ENCODE assay signal across 8 cellular contexts in the genomic region with DNA sequence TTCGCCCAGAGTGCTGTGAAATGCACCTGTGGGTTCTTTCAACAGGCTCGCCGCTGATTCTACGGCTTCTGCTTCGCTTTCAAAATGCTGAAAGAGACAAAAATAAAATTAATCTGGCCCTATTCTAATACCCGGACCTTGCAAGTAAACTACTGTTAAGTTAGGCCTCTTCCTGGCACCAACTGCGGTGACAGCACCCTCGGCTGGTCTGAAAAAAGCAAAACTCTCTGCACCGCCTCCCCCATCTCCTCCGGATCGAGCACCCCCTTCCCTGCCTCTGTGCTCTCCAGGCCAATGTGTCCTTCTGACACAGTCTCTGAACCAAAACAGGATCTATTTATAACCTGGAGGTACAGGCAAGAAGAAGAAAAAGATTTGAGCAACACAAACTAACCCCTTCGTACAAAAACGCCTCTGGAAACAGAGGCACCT. TPM values are rescaled to one million over a fixed set of nuclear protein-coding genes. Genes with fewer than 3 reads are reported as not detected.
A peak's percentile ranks its signal among the peaks of the same experiment; 100 is the strongest.
DNase-seq lines count a peak whose midpoint lies in the region; ATAC-seq lines count a peak whose summit lies in the region.

No MANE protein-coding gene starts in this region.

- peak overlapping the region; percentile 99 to 100 (median 99) for H3K27ac Mint-ChIP-seq in naive B cell

- H3K4me1 ChIP-seq in NT2/D1 (ENCODE audit: insufficient read depth, insufficient read length): no peaks in the 10 kb centered on the region

- no peaks in the 10 kb centered on the region for H3K36me3 ChIP-seq in NT2/D1 (ENCODE audit: insufficient read depth, insufficient read length, low read length)

- peaks cover 8% of the 10 kb centered on the region for H3K27me3 ChIP-seq in NT2/D1 (ENCODE audit: insufficient read depth, insufficient read length)

- no peaks in the 10 kb centered on the region for H3K9me3 Mint-ChIP-seq in activated T-cell treated with anti-CD3 and anti-CD28 coated beads, Interleukin-2, amount 50 U/mL, for 4 hours
- no peaks in the 10 kb centered on the region for H3K9me3 Mint-ChIP-seq in naive B cell

- H3K9me3 ChIP-seq in NT2/D1 (ENCODE audit: insufficient read depth, low read length): no peaks in the 10 kb centered on the region

- H3K9ac ChIP-seq in NT2/D1 (ENCODE audit: insufficient read length, low read depth): peak overlapping the region; percentile 80

- peak overlapping the region; percentile 71 for H3K4me3 ChIP-seq in NT2/D1 (ENCODE audit: insufficient read length, low read depth)

- peak overlapping the region; percentile 93 for H3K4me3 Mint-ChIP-seq in activated T-cell treated with anti-CD3 and anti-CD28 coated beads, Interleukin-2, amount 50 U/mL, for 4 hours
- peak overlapping the region; percentile 95 to 100 (median 98) for H3K4me3 Mint-ChIP-seq in naive B cell

- H3K27me3 Mint-ChIP-seq in activated T-cell treated with anti-CD3 and anti-CD28 coated beads, Interleukin-2, amount 50 U/mL, for 4 hours (ENCODE audit: low read depth): no peaks in the 10 kb centered on the region
- H3K27me3 Mint-ChIP-seq in naive B cell: no peaks in the 10 kb centered on the region

- H3K36me3 Mint-ChIP-seq in activated T-cell treated with anti-CD3 and anti-CD28 coated beads, Interleukin-2, amount 50 U/mL, for 4 hours (ENCODE audit: insufficient read depth): peaks cover 4% of the 10 kb centered on the region
- peaks cover 4 to 8% of the 10 kb centered on the region in 2 donors for H3K36me3 Mint-ChIP-seq in naive B cell

- peak; percentile 25 for ATAC-seq in HG02884 (IDR thresholded peaks at IDR 0.05; ENCODE audit: unreplicated experiment)
- peak; percentile 29 to 34 for ATAC-seq in activated T-cell treated with anti-CD3 and anti-CD28 coated beads, Interleukin-2, amount 50 U/mL, for 4 hours
- peak; percentile 15 to 21 for ATAC-seq in naive B cell (ENCODE audit: low read depth in 2 of 2)

- DNase-seq in NCI-H524 (lab: John Stamatoyannopoulos, UW) (peak; percentile 36 to 46), NCI-H524 treated with DMSO at 0.1 percent for 48 hours (lab: John Stamatoyannopoulos, UW) (no peak), NT2/D1 (ENCODE audit: low read depth, low spot score) (peak; percentile 11), fibroblast of gingiva (ENCODE audit: low read depth) (peak; percentile 69), naive B cell (peak; percentile 44)
- DNase-seq in activated T-cell treated with anti-CD3 and anti-CD28 coated beads, Interleukin-2, amount 50 U/mL, for 4 hours: peak; percentile 45
- DNase-seq in stimulated activated naive CD4-positive, alpha-beta T cell treated with Interleukin-2 at 50 U/mL for 16 hours (lab: John Stamatoyannopoulos, UW): peak; percentile 39

- peaks cover 48% of the 10 kb centered on the region for H3K4me1 Mint-ChIP-seq in activated T-cell treated with anti-CD3 and anti-CD28 coated beads, Interleukin-2, amount 50 U/mL, for 4 hours (ENCODE audit: low read depth)
- peaks cover 49 to 61% (median 54%) of the 10 kb centered on the region in 3 donors for H3K4me1 Mint-ChIP-seq in naive B cell

RNA-seq across cellular contexts. Expression of gene ATOSA, which starts 1.1 kb away (rescaled TPM):
- total RNA-seq in activated T-cell treated with anti-CD3 and anti-CD28 coated beads, Interleukin-2, amount 50 U/mL, for 4 hours: 10 to 100 TPM in 1 of 3 donors, 1 to 10 TPM in 2; 6.8 to 12.2 (median 8.1) TPM
- 10 to 100 TPM; 15.7 to 38.0 (median 28.4) TPM for polyA plus RNA-seq in naive B cell (ENCODE audit: low read depth in 6 of 6)
